8 cellular contexts compared by ENCODE assay signal in the genomic region with DNA sequence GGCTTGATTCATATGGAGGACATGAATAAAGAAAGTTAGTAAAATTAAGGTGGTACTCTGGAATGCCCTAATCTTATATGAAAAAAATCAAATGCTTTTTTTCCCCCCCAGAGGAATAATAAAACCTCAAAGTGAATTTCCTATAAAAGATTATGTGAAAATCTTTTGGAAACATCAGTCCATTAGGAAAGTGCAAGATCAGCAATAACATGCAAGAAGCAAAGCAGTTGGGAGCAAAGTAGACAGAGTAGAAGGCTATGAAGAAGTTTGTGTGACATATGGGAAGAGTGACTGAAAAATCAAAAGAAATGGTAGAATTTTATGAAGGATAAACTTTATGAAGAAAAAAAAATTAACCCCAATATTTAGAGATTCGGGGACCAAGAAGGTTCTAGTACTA.
"Had no signal": no experiment of that assay in that cellular context is flagged by ENCODE, and none has a peak within 500 bp of the region (broad histone marks: within the 10 kb centered on the region; RNA-seq: fewer than 3 reads in every experiment).

No MANE protein-coding gene starts in this region.

- ATAC-seq: GM23338, HCT116 had no signal

- H3K9me3 ChIP-seq: HAP-1 had no signal

- H2AFZ ChIP-seq: GM23338 had no signal

- DNase-seq: H7, Karpas-422, KBM-7 had no signal

- FAIRE-seq: HTR-8/SVneo had no signal

- H3K27ac ChIP-seq: KMS-11 had no signal

- H3K4me1 ChIP-seq: HAP-1 had no signal

- H3K4me3 ChIP-seq: GM23338, HAP-1 had no signal

- H3K9ac ChIP-seq: KMS-11 had no signal

- H3K4me2 ChIP-seq: GM23338, KMS-11 had no signal

- H3K36me3 ChIP-seq: HAP-1 had no signal
